18 cellular contexts compared by ENCODE assay signal in the genomic region with DNA sequence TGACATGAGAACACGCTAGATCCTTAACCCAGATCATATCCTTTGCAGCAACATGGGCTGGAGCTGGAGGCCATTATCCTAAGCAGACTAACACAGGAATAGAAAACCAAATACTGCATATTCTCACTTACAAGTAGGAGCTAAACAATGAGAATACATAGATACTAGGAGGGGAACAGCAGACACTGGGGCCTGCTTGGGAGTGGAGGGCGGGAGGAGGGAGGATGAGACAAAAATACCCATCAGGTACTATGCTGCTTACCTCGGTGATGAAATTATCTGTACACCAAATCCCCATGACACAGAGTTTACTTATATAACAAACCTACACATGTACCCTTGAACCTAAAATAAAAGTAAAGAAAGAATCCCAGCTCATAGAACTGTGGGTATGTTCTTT. TPM values are rescaled to one million over a fixed set of nuclear protein-coding genes. Genes with fewer than 3 reads are reported as not detected.
DNase-seq lines count a peak whose midpoint lies in the region; ATAC-seq and TF ChIP-seq lines count a peak whose summit lies in the region.
"Had no signal": no experiment of that assay in that cellular context is flagged by ENCODE, and none has a peak within 500 bp of the region (broad histone marks: within the 10 kb centered on the region; RNA-seq: fewer than 3 reads in every experiment).

No MANE protein-coding gene starts in this region.

- no peaks in the 10 kb centered on the region for H3K9me3 Mint-ChIP-seq in activated CD4-positive, alpha-beta T cell treated with anti-CD3 and anti-CD28 coated beads, Interleukin-2, amount 10 ng/mL, durations not matched to agents 24 days and 14 days
- no peaks in the 10 kb centered on the region for H3K9me3 Mint-ChIP-seq in dendritic cell treated with granulocyte-macrophage colony-stimulating factor and Interleukin-4, amounts not matched to agents 40 ng/mL and 50 ng/mL, for 4 days

- no peak overlapping the region for H2BK5ac ChIP-seq in neuronal stem cell (ENCODE audit: low read length)

- H3K9me3 ChIP-seq in DOHH2 (ENCODE audit: control insufficient read depth, insufficient read depth, low read length) (no peaks in the 10 kb centered on the region), neuronal stem cell (replicated peaks in 1 of 2; ENCODE audit: control insufficient read depth in 2 of 2, insufficient read depth in 1 of 2, low read depth in 1 of 2, low read length in 2 of 2) (no peaks in the 10 kb centered on the region)
- H3K9me3 ChIP-seq: A549, upper lobe of left lung had no signal

- H3K79me2 ChIP-seq in DOHH2 (ENCODE audit: control insufficient read depth, low read length) = no peaks in the 10 kb centered on the region

- no peak for TF ChIP-seq CTCF in DOHH2 (IDR thresholded peaks at IDR 0.05; ENCODE audit: low read depth, low read length, poor library complexity, severe bottlenecking)

- H3K9me2 ChIP-seq in DOHH2 (replicated peaks; ENCODE audit: control insufficient read depth, low read length) = no peaks in the 10 kb centered on the region

- H3K27me3 ChIP-seq in DOHH2 (ENCODE audit: control insufficient read depth, low read length) (peaks cover 21% of the 10 kb centered on the region), neuronal stem cell (ENCODE audit: control insufficient read depth in 3 of 3, insufficient read depth in 3 of 3, low read depth in 1 of 3, low read length in 3 of 3) (peaks cover 0 to 13% (median 5%) of the 10 kb centered on the region in 3 experiments)
- H3K27me3 ChIP-seq: hepatocyte, upper lobe of left lung had no signal

- H3K36me3 ChIP-seq in DOHH2 (ENCODE audit: control insufficient read depth, low read length) (no peaks in the 10 kb centered on the region), neuronal stem cell (replicated peaks in 1 of 2; ENCODE audit: control insufficient read depth in 2 of 2, insufficient read depth in 2 of 2, low read length in 2 of 2) (no peaks in the 10 kb centered on the region)

- H3K4me1 ChIP-seq in DOHH2 (ENCODE audit: control insufficient read depth, low read length) (peaks cover 50% of the 10 kb centered on the region), neuronal stem cell (ENCODE audit: control insufficient read depth in 2 of 2, insufficient read depth in 1 of 2, low read depth in 1 of 2, low read length in 2 of 2) (peaks cover 20 to 26% of the 10 kb centered on the region in 2 donors)

- no peak overlapping the region for H3K14ac ChIP-seq in neuronal stem cell (ENCODE audit: low read length)

- H3K23ac ChIP-seq in neuronal stem cell (ENCODE audit: low read depth, low read length, poor library complexity) = no peak overlapping the region

- H2BK15ac ChIP-seq in neuronal stem cell (ENCODE audit: low read length) = peak overlapping the region; percentile 25

- no peak overlapping the region for H3K18ac ChIP-seq in neuronal stem cell (ENCODE audit: low read length)

- ATAC-seq in GM21576 (IDR thresholded peaks at IDR 0.05; ENCODE audit: unreplicated experiment) = no peak

- peak overlapping the region; percentile 4 for H4K8ac ChIP-seq in neuronal stem cell (ENCODE audit: low read depth, low read length)

- H3K4me3 Mint-ChIP-seq in activated CD4-positive, alpha-beta T cell treated with anti-CD3 and anti-CD28 coated beads, Interleukin-2, amount 10 ng/mL, durations not matched to agents 24 days and 14 days = peak overlapping the region; percentile 94
- H3K4me3 Mint-ChIP-seq in dendritic cell treated with granulocyte-macrophage colony-stimulating factor and Interleukin-4, amounts not matched to agents 40 ng/mL and 50 ng/mL, for 4 days = no peak overlapping the region

- no peak overlapping the region for H2BK120ac ChIP-seq in neuronal stem cell (ENCODE audit: low read depth, low read length)

- H2AK5ac ChIP-seq in neuronal stem cell (ENCODE audit: low read depth, low read length) = no peak overlapping the region

- H3K27ac Mint-ChIP-seq in activated CD4-positive, alpha-beta T cell treated with anti-CD3 and anti-CD28 coated beads, Interleukin-2, amount 10 ng/mL, durations not matched to agents 24 days and 14 days = peak overlapping the region; percentile 87
- peak overlapping the region; percentile 92 for H3K27ac Mint-ChIP-seq in dendritic cell treated with granulocyte-macrophage colony-stimulating factor and Interleukin-4, amounts not matched to agents 40 ng/mL and 50 ng/mL, for 4 days

- H3F3A ChIP-seq in DOHH2 (ENCODE audit: control insufficient read depth, insufficient read depth) = peaks cover 8% of the 10 kb centered on the region

- no peaks in the 10 kb centered on the region for H3K79me1 ChIP-seq in neuronal stem cell (ENCODE audit: low read depth, low read length)

- intact Hi-C loops in activated CD4-positive, alpha-beta T cell treated with anti-CD3 and anti-CD28 coated beads, Interleukin-2, amount 10 ng/mL, durations not matched to agents 24 days and 14 days (cut with micrococcal nuclease) = loop anchor here (2.0 kb wide), 3 partner anchors 35 to 101 kb away; a partner anchor contains a TSS
- intact Hi-C loops in dendritic cell treated with granulocyte-macrophage colony-stimulating factor and Interleukin-4, amounts not matched to agents 40 ng/mL and 50 ng/mL, for 4 days (cut with micrococcal nuclease) = loop anchor here (2.0 to 10.0 kb wide), 3 partner anchors 36 to 101 kb away; a partner anchor contains a TSS

- no peak overlapping the region for H4K91ac ChIP-seq in neuronal stem cell (ENCODE audit: low read depth, low read length, poor library complexity)

- WGBS in neuronal stem cell (ENCODE audit: extremely low coverage in 2 of 2, insufficient read length in 2 of 2, insufficient replicate concordance in 1 of 2), 2 donors = no CpG with 5 or more reads among the region's 3 CpGs

- H2BK12ac ChIP-seq in neuronal stem cell (ENCODE audit: low read length) = no peak overlapping the region

- no peaks in the 10 kb centered on the region for H3K36me3 Mint-ChIP-seq in activated CD4-positive, alpha-beta T cell treated with anti-CD3 and anti-CD28 coated beads, Interleukin-2, amount 10 ng/mL, durations not matched to agents 24 days and 14 days (ENCODE audit: low read depth)
- peaks cover 35% of the 10 kb centered on the region for H3K36me3 Mint-ChIP-seq in dendritic cell treated with granulocyte-macrophage colony-stimulating factor and Interleukin-4, amounts not matched to agents 40 ng/mL and 50 ng/mL, for 4 days (ENCODE audit: low read depth)

- H3K27me3 Mint-ChIP-seq in activated CD4-positive, alpha-beta T cell treated with anti-CD3 and anti-CD28 coated beads, Interleukin-2, amount 10 ng/mL, durations not matched to agents 24 days and 14 days = no peaks in the 10 kb centered on the region
- no peaks in the 10 kb centered on the region for H3K27me3 Mint-ChIP-seq in dendritic cell treated with granulocyte-macrophage colony-stimulating factor and Interleukin-4, amounts not matched to agents 40 ng/mL and 50 ng/mL, for 4 days

- H3K4ac ChIP-seq in neuronal stem cell (ENCODE audit: low read length) = no peak overlapping the region

- peaks cover 52% of the 10 kb centered on the region for H3K4me1 Mint-ChIP-seq in activated CD4-positive, alpha-beta T cell treated with anti-CD3 and anti-CD28 coated beads, Interleukin-2, amount 10 ng/mL, durations not matched to agents 24 days and 14 days
- H3K4me1 Mint-ChIP-seq in dendritic cell treated with granulocyte-macrophage colony-stimulating factor and Interleukin-4, amounts not matched to agents 40 ng/mL and 50 ng/mL, for 4 days (ENCODE audit: low read depth) = peaks cover 92% of the 10 kb centered on the region

- 0 out of 2 replicates have a peak overlapping the region, but pooled peaks have one; percentile 93 for H3K4me2 ChIP-seq in DOHH2 (ENCODE audit: low read length)
- H3K4me2 ChIP-seq in neuronal stem cell (ENCODE audit: insufficient read depth, low read length, poor library complexity, severe bottlenecking) = no peak overlapping the region

- H4K20me1 ChIP-seq in DOHH2 (ENCODE audit: control insufficient read depth, insufficient read depth, low read depth, low read length) = no peaks in the 10 kb centered on the region

- no peak for DNase-seq in activated CD4-positive, alpha-beta T cell treated with anti-CD3 and anti-CD28 coated beads, Interleukin-2, amount 10 ng/mL, durations not matched to agents 24 days and 14 days
- no peak for DNase-seq in activated CD4-positive, alpha-beta T cell treated with anti-CD3 and anti-CD28 coated beads, Interleukin-2, amount 50 U/mL, for 1 hour
- DNase-seq in neuronal stem cell (ENCODE audit: low spot score) (no peak), NCI-H774 (lab: John Stamatoyannopoulos, UW) (no peak), NCI-H748 treated with DMSO at 0.1 percent for 48 hours (lab: John Stamatoyannopoulos, UW) (no peak)
- DNase-seq: activated CD4-positive, alpha-beta T cell treated with anti-CD3 and anti-CD28 coated beads for 48 hours; IMR-90; NCI-H187 treated with DMSO at 0.1 percent for 48 hours; NCI-H446 treated with DMSO at 0.1 percent for 48 hours; SIG-M5; stimulated activated naive CD4-positive, alpha-beta T cell had no signal

- H2AFZ ChIP-seq in neuronal stem cell (ENCODE audit: low read length) = no peak overlapping the region
- H2AFZ ChIP-seq: hepatocyte had no signal

- no peak overlapping the region for H3K27ac ChIP-seq in DOHH2 (ENCODE audit: low read depth, low read length)
- no peak overlapping the region for H3K27ac ChIP-seq in neuronal stem cell (replicated peaks; ENCODE audit: low read length)

- H3K9ac ChIP-seq in neuronal stem cell (ENCODE audit: low read depth, low read length, poor library complexity) = no peak overlapping the region

- H3K4me3 ChIP-seq in DOHH2 (ENCODE audit: low read length) (no peak overlapping the region), neuronal stem cell (ENCODE audit: low read length in 2 of 2) (no peak overlapping the region)
- H3K4me3 ChIP-seq: hepatocyte had no signal

RNA-seq across cellular contexts. Expression of a gene that starts 1.2 kb away (rescaled TPM):
- 15.0 and 17.8 TPM in 2 replicates for total RNA-seq in activated CD4-positive, alpha-beta T cell treated with anti-CD3 and anti-CD28 coated beads, Interleukin-2, amount 10 ng/mL, durations not matched to agents 24 days and 14 days
- polyA plus RNA-seq in neuronal stem cell (2013, experiment 1 of 2) = 2.6 TPM
- 2.5 TPM for polyA plus RNA-seq in neuronal stem cell (2013, experiment 2 of 2)

RNA-seq across cellular contexts. Expression of a gene that starts 13.8 kb away (rescaled TPM):
- total RNA-seq in activated CD4-positive, alpha-beta T cell treated with anti-CD3 and anti-CD28 coated beads, Interleukin-2, amount 10 ng/mL, durations not matched to agents 24 days and 14 days = 41.8 and 42.5 TPM in 2 replicates
- 16.2 TPM for polyA plus RNA-seq in neuronal stem cell (2013, experiment 1 of 2)
- polyA plus RNA-seq in neuronal stem cell (2013, experiment 2 of 2) = 15.4 TPM

RNA-seq across cellular contexts. Expression of a gene that starts 50.3 kb away (rescaled TPM):
- total RNA-seq in activated CD4-positive, alpha-beta T cell treated with anti-CD3 and anti-CD28 coated beads, Interleukin-2, amount 10 ng/mL, durations not matched to agents 24 days and 14 days = 41.6 and 43.1 TPM in 2 replicates
- 57.7 TPM for polyA plus RNA-seq in neuronal stem cell (2013, experiment 1 of 2)
- 60.0 TPM for polyA plus RNA-seq in neuronal stem cell (2013, experiment 2 of 2)

RNA-seq across cellular contexts. Expression of a gene that starts 53.8 kb away (rescaled TPM):
- total RNA-seq in activated CD4-positive, alpha-beta T cell treated with anti-CD3 and anti-CD28 coated beads, Interleukin-2, amount 10 ng/mL, durations not matched to agents 24 days and 14 days = not detected in 2 replicates
- polyA plus RNA-seq in neuronal stem cell (2013, experiment 1 of 2) = 0.17 TPM
- 0.37 TPM for polyA plus RNA-seq in neuronal stem cell (2013, experiment 2 of 2)
- total RNA-seq: bronchial epithelial cell, hepatocyte, IMR-90, upper lobe of left lung had no signal
- polyA plus RNA-seq: A549, IMR-90 had no signal
